21 cellular contexts compared by ENCODE assay signal in the genomic region with DNA sequence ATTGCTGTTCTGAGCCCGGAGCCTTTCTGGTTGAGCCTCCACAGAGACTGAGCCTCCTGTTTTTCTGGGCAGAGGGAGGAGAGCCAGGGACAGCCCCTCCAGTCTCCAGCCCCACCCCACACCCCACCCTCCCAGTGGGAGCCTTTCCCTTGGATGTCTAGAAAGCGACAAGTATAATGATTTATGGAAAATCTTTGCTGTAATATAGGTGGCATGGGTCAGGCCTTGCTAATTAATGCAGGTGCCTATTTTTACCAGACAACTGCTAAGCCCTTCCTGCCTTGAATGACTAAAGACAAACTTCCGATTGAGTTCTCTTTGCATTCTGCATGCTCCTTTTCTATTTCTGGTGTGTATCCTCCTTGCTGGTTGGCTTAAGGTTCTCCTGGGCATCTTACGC.
"Had no signal": no experiment of that assay in that cellular context is flagged by ENCODE, and none has a peak within 500 bp of the region (broad histone marks: within the 10 kb centered on the region; RNA-seq: fewer than 3 reads in every experiment).

No MANE protein-coding gene starts in this region.

- H3K27ac Mint-ChIP-seq: IgD-negative memory B cell had no signal

- H3K36me3 Mint-ChIP-seq: IgD-negative memory B cell had no signal

- H3K4me3 Mint-ChIP-seq: IgD-negative memory B cell had no signal

- ATAC-seq: K562, Panc1, PC-3 had no signal

- H3K4me1 Mint-ChIP-seq: IgD-negative memory B cell had no signal

- H3K9me3 Mint-ChIP-seq: IgD-negative memory B cell had no signal

- DNase-seq: Kasumi-1, MM.1S, NCI-H1092 treated with DMSO at 0.1 percent for 48 hours, NCI-H1436, NCI-H187, NCI-H2029, NCI-H2081 treated with DMSO at 0.1 percent for 48 hours, NCI-H2171, NCI-H226, NCI-H446, NCI-H510A, NCI-H524 treated with DMSO at 0.1 percent for 48 hours, NCI-H69, NCI-H774, PC-3, SHP77, SK-N-SH, SW 1271 had no signal
